13 cellular contexts compared by ENCODE assay signal in genomic region chr14:105711058-105711620, GRCh38.
DNase-seq lines count a peak whose midpoint lies in the region; ATAC-seq and TF ChIP-seq lines count a peak whose summit lies in the region.
"Had no signal": no experiment of that assay in that cellular context is flagged by ENCODE, and none has a peak within 500 bp of the region (broad histone marks: within the 10 kb centered on the region; RNA-seq: fewer than 3 reads in every experiment).

No MANE protein-coding gene starts in this region.

- POLR2A ChIA-PET in activated CD4-positive, alpha-beta memory T cell treated with anti-CD3 and anti-CD28 coated beads for 36 hours (lab: Charles Lee): no interaction called here

- H2AFZ ChIP-seq in SU-DHL-6 (ENCODE audit: low read depth, low read length, severe bottlenecking): no peak overlapping the region
- H2AFZ ChIP-seq: GM23248 had no signal

- H3K9me3 ChIP-seq in SU-DHL-6 (ENCODE audit: insufficient read depth, low read length): no peaks in the 10 kb centered on the region
- H3K9me3 ChIP-seq: Caco-2 had no signal

- H3K4me3 ChIP-seq in SU-DHL-6 (ENCODE audit: insufficient read depth, low read length, poor library complexity, severe bottlenecking): no peak overlapping the region
- H3K4me3 ChIP-seq: GM23248 had no signal

- H3K4me2 ChIP-seq in SU-DHL-6 (ENCODE audit: low read depth, low read length, poor library complexity, severe bottlenecking): no peak overlapping the region

- H4K20me1 ChIP-seq in SU-DHL-6 (ENCODE audit: low read depth, low read length): no peaks in the 10 kb centered on the region

- H3K9ac ChIP-seq in SU-DHL-6 (ENCODE audit: low read length): 0 out of 2 replicates have a peak overlapping the region, but pooled peaks have one; percentile 25
- H3K9ac ChIP-seq: GM23248 had no signal

- no peak for ATAC-seq in natural killer cell treated with Interleukin-12 subunit alpha and Interleukin-12 subunit beta and Interleukin-15 and Interleukin-18, amount 100 ng/mL, for 72 hours
- no peak for ATAC-seq in natural killer cell
- ATAC-seq: HepG2 had no signal

- H3K36me3 Mint-ChIP-seq in natural killer cell treated with Interleukin-12 subunit alpha and Interleukin-12 subunit beta and Interleukin-15 and Interleukin-18, amount 100 ng/mL, for 72 hours: no peaks in the 10 kb centered on the region
- H3K36me3 Mint-ChIP-seq in natural killer cell: no peaks in the 10 kb centered on the region
- no peaks in the 10 kb centered on the region for H3K36me3 Mint-ChIP-seq in activated CD4-positive, alpha-beta memory T cell treated with anti-CD3 and anti-CD28 coated beads for 36 hours
- H3K36me3 Mint-ChIP-seq: CD14-positive monocyte; CD8-positive, alpha-beta memory T cell had no signal

- H3K27me3 Mint-ChIP-seq in natural killer cell treated with Interleukin-12 subunit alpha and Interleukin-12 subunit beta and Interleukin-15 and Interleukin-18, amount 100 ng/mL, for 72 hours: no peaks in the 10 kb centered on the region
- no peaks in the 10 kb centered on the region for H3K27me3 Mint-ChIP-seq in natural killer cell (ENCODE audit: low read depth in 2 of 2)
- no peaks in the 10 kb centered on the region for H3K27me3 Mint-ChIP-seq in activated CD4-positive, alpha-beta memory T cell treated with anti-CD3 and anti-CD28 coated beads for 36 hours
- H3K27me3 Mint-ChIP-seq: CD8-positive, alpha-beta memory T cell had no signal

- no peaks in the 10 kb centered on the region for H3K9me3 Mint-ChIP-seq in natural killer cell treated with Interleukin-12 subunit alpha and Interleukin-12 subunit beta and Interleukin-15 and Interleukin-18, amount 100 ng/mL, for 72 hours
- H3K9me3 Mint-ChIP-seq in natural killer cell: no peaks in the 10 kb centered on the region
- no peaks in the 10 kb centered on the region for H3K9me3 Mint-ChIP-seq in activated CD4-positive, alpha-beta memory T cell treated with anti-CD3 and anti-CD28 coated beads for 36 hours
- H3K9me3 Mint-ChIP-seq: CD8-positive, alpha-beta memory T cell had no signal

- no peak for TF ChIP-seq CTCF in natural killer cell (IDR thresholded peaks at IDR 0.05)
- no peak for TF ChIP-seq CTCF in SU-DHL-6 (IDR thresholded peaks at IDR 0.05; ENCODE audit: insufficient read depth, low read length, poor library complexity, severe bottlenecking)

- no peaks in the 10 kb centered on the region for H3K79me2 ChIP-seq in SU-DHL-6 (ENCODE audit: insufficient read depth, low read length)

- no peaks in the 10 kb centered on the region for H3K36me3 ChIP-seq in SU-DHL-6 (ENCODE audit: low read length)

- H3K4me1 Mint-ChIP-seq in natural killer cell treated with Interleukin-12 subunit alpha and Interleukin-12 subunit beta and Interleukin-15 and Interleukin-18, amount 100 ng/mL, for 72 hours (ENCODE audit: low read depth in 2 of 2): no peaks in the 10 kb centered on the region
- H3K4me1 Mint-ChIP-seq in natural killer cell: no peaks in the 10 kb centered on the region
- H3K4me1 Mint-ChIP-seq in activated CD4-positive, alpha-beta memory T cell treated with anti-CD3 and anti-CD28 coated beads for 36 hours (ENCODE audit: low read depth): no peaks in the 10 kb centered on the region
- H3K4me1 Mint-ChIP-seq: CD14-positive monocyte; CD8-positive, alpha-beta memory T cell had no signal

- CTCF ChIA-PET in activated CD4-positive, alpha-beta memory T cell treated with anti-CD3 and anti-CD28 coated beads for 36 hours (lab: Charles Lee): interaction anchor here (0.8 kb wide), 1 partner anchor 89 kb away, joined by 4 read pairs; no protein-coding TSS in a partner anchor

- in situ Hi-C loops in KBM-7 (cut with MboI; ENCODE audit: low pct_unique_long_range_greater_than_20kb, low sequenced_read_pairs): no loop called here

- H3K27me3 ChIP-seq in SU-DHL-6 (ENCODE audit: low read length): no peaks in the 10 kb centered on the region

- intact Hi-C loops in natural killer cell (cut with micrococcal nuclease): no loop called here
- intact Hi-C loops in activated CD4-positive, alpha-beta memory T cell treated with anti-CD3 and anti-CD28 coated beads for 36 hours (cut with micrococcal nuclease): no loop called here

- no peak overlapping the region for H3K4me3 Mint-ChIP-seq in natural killer cell treated with Interleukin-12 subunit alpha and Interleukin-12 subunit beta and Interleukin-15 and Interleukin-18, amount 100 ng/mL, for 72 hours
- H3K4me3 Mint-ChIP-seq in natural killer cell: no peak overlapping the region
- H3K4me3 Mint-ChIP-seq in activated CD4-positive, alpha-beta memory T cell treated with anti-CD3 and anti-CD28 coated beads for 36 hours: no peak overlapping the region
- H3K4me3 Mint-ChIP-seq: CD14-positive monocyte; CD8-positive, alpha-beta memory T cell had no signal

- H3K27ac Mint-ChIP-seq in natural killer cell treated with Interleukin-12 subunit alpha and Interleukin-12 subunit beta and Interleukin-15 and Interleukin-18, amount 100 ng/mL, for 72 hours: no peak overlapping the region
- no peak overlapping the region for H3K27ac Mint-ChIP-seq in natural killer cell
- no peak overlapping the region for H3K27ac Mint-ChIP-seq in activated CD4-positive, alpha-beta memory T cell treated with anti-CD3 and anti-CD28 coated beads for 36 hours
- H3K27ac Mint-ChIP-seq: CD8-positive, alpha-beta memory T cell had no signal

- peaks cover 5% of the 10 kb centered on the region; the same call in 1 of the 2 replicates for H3F3A ChIP-seq in SU-DHL-6 (ENCODE audit: insufficient read depth)

- DNase-seq in natural killer cell treated with Interleukin-12 subunit alpha and Interleukin-12 subunit beta and Interleukin-15 and Interleukin-18, amount 100 ng/mL, for 72 hours (ENCODE audit: low spot score): peak; percentile 54
- DNase-seq in natural killer cell (no peak), islet precursor cell (peak; percentile 26), NCI-H2107 treated with DMSO at 0.1 percent for 48 hours (lab: John Stamatoyannopoulos, UW; ENCODE audit: unreplicated experiment) (no peak), KBM-7 (no peak)
- no peak for DNase-seq in activated CD4-positive, alpha-beta memory T cell treated with anti-CD3 and anti-CD28 coated beads for 36 hours
- DNase-seq: GF-D8, GM23248 had no signal

- no peaks in the 10 kb centered on the region for H3K9me2 ChIP-seq in SU-DHL-6 (replicated peaks; ENCODE audit: insufficient read depth, low read length)

- H3K27ac ChIP-seq in SU-DHL-6 (ENCODE audit: low read depth, low read length): peak overlapping the region; percentile 70
- H3K27ac ChIP-seq: GM23248 had no signal

Comparison
In these comparisons a context has a peak if more than half of its experiments do, and no peak if none do; other contexts are left out.
1. DNase-seq: peak in natural killer cell treated with Interleukin-12 subunit alpha and Interleukin-12 subunit beta and Interleukin-15 and Interleukin-18, amount 100 ng/mL, for 72 hours (single experiment) and islet precursor cell (single experiment); none in natural killer cell (single experiment), activated CD4-positive, alpha-beta memory T cell treated with anti-CD3 and anti-CD28 coated beads for 36 hours (single experiment), NCI-H2107 treated with DMSO at 0.1 percent for 48 hours (single experiment) and KBM-7 (single experiment).